Comparison of ENCODE assay signal across 31 cellular contexts in genomic region chr13:98804336-98804855, GRCh38. TPM values are rescaled to one million over a fixed set of nuclear protein-coding genes. Genes with fewer than 3 reads are reported as not detected.
"Had no signal": no experiment of that assay in that cellular context is flagged by ENCODE, and none has a peak within 500 bp of the region (broad histone marks: within the 10 kb centered on the region; RNA-seq: fewer than 3 reads in every experiment).

No MANE protein-coding gene starts in this region.

- DNase-seq: activated B cell treated with CpG ODN at 0.5 μM for 24 hours; activated CD4-positive, alpha-beta T cell treated with anti-CD3 and anti-CD28 coated beads for 48 hours; activated CD4-positive, alpha-beta T cell treated with anti-CD3 and anti-CD28 coated beads, Interleukin-2, amount 50 U/mL, for 1 hour; activated CD4-positive, alpha-beta T cell treated with anti-CD3 and anti-CD28 coated beads, Interleukin-2, amount 50 U/mL, for 48 hours; activated CD8-positive, alpha-beta memory T cell treated with anti-CD3 and anti-CD28 coated beads for 24 hours; activated CD8-positive, alpha-beta T cell treated with anti-CD3 and anti-CD28 coated beads for 36 hours; activated effector memory CD4-positive, alpha-beta T cell treated with Interleukin-2 at 50 U/mL for 16 hours; activated gamma-delta T cell treated with Interleukin-2 at 50 U/mL for 16 hours; activated naive CD4-positive, alpha-beta T cell treated with anti-CD3 and anti-CD28 coated beads for 36 hours; activated naive CD8-positive, alpha-beta T cell treated with anti-CD3 and anti-CD28 coated beads, Interleukin-2, amount 10 ng/mL, durations not matched to agents 7 days and 5 days; activated T-cell treated with anti-CD3 and anti-CD28 coated beads, Interleukin-2, amount 50 U/mL, for 4 hours; central memory CD4-positive, alpha-beta T cell; cerebellar nuclear complex; dorsolateral prefrontal cortex; effector memory CD4-positive, alpha-beta T cell; endodermal cell; erythroblast; foreskin keratinocyte; gastrocnemius medialis; glutamatergic neuron; T-helper 1 cell; T-helper 17 cell; T1000; WERI-Rb-1 had no signal

- H3K4me3 ChIP-seq: ascending aorta, breast epithelium, cardiac muscle cell, coronary artery, dorsolateral prefrontal cortex, esophagus muscularis mucosa, gastrocnemius medialis had no signal

- H3K27ac ChIP-seq: ascending aorta, breast epithelium, cardiac muscle cell, coronary artery, dorsolateral prefrontal cortex, esophagus muscularis mucosa, foreskin keratinocyte, gastrocnemius medialis, WERI-Rb-1 had no signal

- H3K36me3 ChIP-seq: breast epithelium had no signal

- H3K27me3 ChIP-seq: ascending aorta, breast epithelium, cardiac muscle cell, dorsolateral prefrontal cortex, esophagus muscularis mucosa, foreskin keratinocyte, gastrocnemius medialis had no signal

- ATAC-seq: activated CD4-positive, CD25-positive, alpha-beta regulatory T cell treated with anti-CD3 and anti-CD28 coated beads, Interleukin-2, amount 50 U/mL, for 24 hours; activated CD8-positive, alpha-beta T cell treated with anti-CD3 and anti-CD28 coated beads for 36 hours; activated T-cell treated with anti-CD3 and anti-CD28 coated beads, Interleukin-2, amount 50 U/mL, for 4 hours; activated T-helper 17 cell treated with anti-CD3 and anti-CD28 coated beads, Interleukin-2, amount 50 U/mL, for 72 hours; foreskin keratinocyte; gastrocnemius medialis; T-helper 17 cell had no signal

- H3K4me1 ChIP-seq: ascending aorta, breast epithelium, foreskin keratinocyte, gastrocnemius medialis had no signal

- H3K9me3 ChIP-seq: ascending aorta, breast epithelium, esophagus muscularis mucosa, gastrocnemius medialis had no signal

RNA-seq across cellular contexts. Expression of gene SLC15A1, which starts 51.9 kb away (rescaled TPM):
- total RNA-seq: activated B cell treated with CpG ODN at 0.5 μM for 24 hours; activated CD8-positive, alpha-beta T cell treated with anti-CD3 and anti-CD28 coated beads for 36 hours; activated naive CD4-positive, alpha-beta T cell treated with anti-CD3 and anti-CD28 coated beads for 36 hours; activated naive CD8-positive, alpha-beta T cell treated with anti-CD3 and anti-CD28 coated beads, Interleukin-2, amount 10 ng/mL, durations not matched to agents 7 days and 5 days; activated T-cell treated with anti-CD3 and anti-CD28 coated beads, Interleukin-2, amount 50 U/mL, for 4 hours; activated T-helper 17 cell treated with anti-CD3 and anti-CD28 coated beads, Interleukin-2, amount 50 U/mL, for 72 hours; ascending aorta; cardiac muscle cell; esophagus muscularis mucosa; gastrocnemius medialis; T-helper 17 cell had no signal
- polyA plus RNA-seq: cardiac muscle cell, foreskin keratinocyte had no signal
